9 cellular contexts compared by ENCODE assay signal in the genomic region with DNA sequence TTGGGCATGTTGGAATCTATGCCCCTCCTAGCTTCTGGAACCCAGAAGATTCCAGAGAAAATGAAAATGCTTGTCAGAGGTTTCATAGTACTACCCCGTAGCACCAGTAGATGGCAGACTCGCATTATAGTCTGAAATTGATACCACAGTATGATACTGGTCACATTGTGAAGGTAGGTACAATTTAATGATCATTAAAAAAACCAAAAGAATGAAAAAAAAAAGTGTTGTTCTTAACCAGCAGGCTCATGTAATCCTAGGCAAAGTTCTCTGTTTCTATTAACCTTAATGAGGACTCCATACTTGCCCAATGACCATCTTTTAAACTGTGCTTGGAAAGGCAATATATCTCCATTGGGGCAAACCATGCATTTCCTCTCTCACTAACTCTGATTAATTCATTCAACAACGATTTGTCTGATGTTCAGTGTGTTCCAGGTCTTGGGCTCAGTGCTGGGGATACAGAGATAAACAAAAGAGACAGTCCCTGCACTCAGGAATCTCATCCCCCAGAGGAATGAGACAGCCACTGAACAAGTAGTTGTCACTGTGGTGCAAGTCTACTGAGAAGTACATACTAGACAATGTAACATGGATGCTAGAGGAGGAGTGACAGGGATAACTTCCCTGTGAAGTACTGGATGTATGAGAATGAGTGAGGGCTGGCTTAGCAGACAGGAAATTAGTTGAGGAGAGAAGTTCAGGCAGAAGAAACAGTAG.
A peak's percentile ranks its signal among the peaks of the same experiment; 100 is the strongest.
DNase-seq lines count a peak whose midpoint lies in the region; ATAC-seq and TF ChIP-seq lines count a peak whose summit lies in the region.
"Had no signal": no experiment of that assay in that cellular context is flagged by ENCODE, and none has a peak within 500 bp of the region (broad histone marks: within the 10 kb centered on the region; RNA-seq: fewer than 3 reads in every experiment).

No MANE protein-coding gene starts in this region.

- H3K27ac ChIP-seq in HL-60 (replicated peaks) (no peak overlapping the region), psoas muscle (peak overlapping the region; percentile 16)
- H3K27ac ChIP-seq: BLaER1 had no signal

- H3K9me3 ChIP-seq in psoas muscle: no peaks in the 10 kb centered on the region
- H3K9me3 ChIP-seq: BLaER1 had no signal

- H3K4me1 ChIP-seq in psoas muscle: no peaks in the 10 kb centered on the region

- intact Hi-C loops in psoas muscle (cut with DNase I): loop anchor here (2.0 to 5.0 kb wide), 6 partner anchors 171 to 669 kb away; no protein-coding TSS in a partner anchor

- TF ChIP-seq CTCF in HL-60 (IDR thresholded peaks at IDR 0.05; ENCODE audit: insufficient read depth, low read length): peak; percentile 63
- TF ChIP-seq CTCF in psoas muscle (IDR thresholded peaks at IDR 0.05): peak; percentile 83

- ATAC-seq in GM21515 (IDR thresholded peaks at IDR 0.05; ENCODE audit: unreplicated experiment) (peak; percentile 80), psoas muscle (peak; percentile 59 to 79 (median 72))

- DNase-seq in DMS 273 (lab: John Stamatoyannopoulos, UW; ENCODE audit: unreplicated experiment) (peak; percentile 61), DMS 273 treated with DMSO at 0.1 percent for 48 hours (lab: John Stamatoyannopoulos, UW) (no peak), HL-60 (ENCODE audit: low read depth in 1 of 2, low spot score in 1 of 2) (peak; percentile 1 to 11), T1000 (lab: John Stamatoyannopoulos, UW) (peak; percentile 3), glomerular endothelial cell (ENCODE audit: extremely low read depth, low read depth, low spot score) (peak; percentile 14), psoas muscle (no peak)
- no peak for DNase-seq in activated effector memory CD4-positive, alpha-beta T cell treated with anti-CD3 and anti-CD28 coated beads, Interleukin-2, amount 50 U/mL, for 16 hours

- no peaks in the 10 kb centered on the region for H3K36me3 ChIP-seq in psoas muscle (ENCODE audit: insufficient read depth in 1 of 2, low read depth in 1 of 2)
- H3K36me3 ChIP-seq: BLaER1 had no signal

- H3K4me3 ChIP-seq in HL-60 (replicated peaks; ENCODE audit: insufficient read depth, low read length) (no peak overlapping the region), psoas muscle (no peak overlapping the region)
- H3K4me3 ChIP-seq: BLaER1 had no signal

- WGBS in psoas muscle, 3 donors: 6 to 11% (median 6%) methylated on average over 3 of the region's 3 CpGs

- H3K27me3 ChIP-seq in HL-60 (ENCODE audit: insufficient read depth, poor library complexity, severe bottlenecking) (no peaks in the 10 kb centered on the region), psoas muscle (ENCODE audit: insufficient read depth in 3 of 3, low read length in 2 of 3) (no peaks in the 10 kb centered on the region)
- H3K27me3 ChIP-seq: BLaER1 had no signal

Comparison
In these comparisons a context has a peak if more than half of its experiments do, and no peak if none do; other contexts are left out.
1. DNase-seq: peak in DMS 273 (single experiment), HL-60 (2 of 2), T1000 (single experiment) and glomerular endothelial cell (single experiment); none in DMS 273 treated with DMSO at 0.1 percent for 48 hours (single experiment), psoas muscle (0 of 2) and activated effector memory CD4-positive, alpha-beta T cell treated with anti-CD3 and anti-CD28 coated beads, Interleukin-2, amount 50 U/mL, for 16 hours (single experiment).